In the genomic region with DNA sequence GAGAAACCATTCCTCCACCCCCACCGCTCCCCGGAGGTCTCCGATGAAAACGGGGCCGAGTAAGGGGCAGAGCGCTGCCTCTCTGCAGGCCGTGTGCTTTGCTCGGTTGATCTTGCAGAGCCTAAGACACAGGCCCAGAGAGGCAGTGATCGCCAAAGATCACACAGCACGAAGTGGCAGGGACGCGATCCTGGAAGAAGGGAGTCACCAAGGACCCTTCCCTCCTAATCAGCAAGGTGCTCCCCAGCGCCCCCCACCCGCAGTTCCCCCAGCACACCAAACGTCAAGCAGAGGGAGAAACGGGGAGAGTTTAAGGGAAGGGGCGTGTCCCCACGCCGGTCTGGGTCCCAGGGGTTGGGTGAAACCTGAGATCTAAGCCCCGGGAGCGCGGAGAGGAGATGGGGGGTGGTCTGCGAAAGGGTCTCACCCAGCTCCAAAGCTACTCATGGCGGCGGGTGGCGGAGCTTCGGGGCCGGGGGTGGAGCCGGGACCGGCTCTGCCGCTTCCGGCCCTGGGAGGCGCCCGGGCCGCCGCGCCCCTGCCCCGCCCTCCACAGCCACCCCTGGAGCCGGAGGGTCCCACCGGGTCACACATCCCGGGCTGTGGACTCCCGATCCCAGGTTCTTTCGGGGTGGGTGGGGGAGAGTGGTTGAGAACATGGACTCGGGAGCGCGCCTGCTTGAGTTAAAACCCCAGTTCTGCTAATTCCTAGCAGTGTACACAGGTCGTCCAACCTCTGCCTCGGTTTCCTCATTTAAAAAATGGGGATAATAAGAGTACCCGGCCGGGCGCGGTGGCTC, we compare ENCODE assay signal across 1 cellular context.
TF ChIP-seq lines count a peak whose summit lies in the region.

A gene with protein sequence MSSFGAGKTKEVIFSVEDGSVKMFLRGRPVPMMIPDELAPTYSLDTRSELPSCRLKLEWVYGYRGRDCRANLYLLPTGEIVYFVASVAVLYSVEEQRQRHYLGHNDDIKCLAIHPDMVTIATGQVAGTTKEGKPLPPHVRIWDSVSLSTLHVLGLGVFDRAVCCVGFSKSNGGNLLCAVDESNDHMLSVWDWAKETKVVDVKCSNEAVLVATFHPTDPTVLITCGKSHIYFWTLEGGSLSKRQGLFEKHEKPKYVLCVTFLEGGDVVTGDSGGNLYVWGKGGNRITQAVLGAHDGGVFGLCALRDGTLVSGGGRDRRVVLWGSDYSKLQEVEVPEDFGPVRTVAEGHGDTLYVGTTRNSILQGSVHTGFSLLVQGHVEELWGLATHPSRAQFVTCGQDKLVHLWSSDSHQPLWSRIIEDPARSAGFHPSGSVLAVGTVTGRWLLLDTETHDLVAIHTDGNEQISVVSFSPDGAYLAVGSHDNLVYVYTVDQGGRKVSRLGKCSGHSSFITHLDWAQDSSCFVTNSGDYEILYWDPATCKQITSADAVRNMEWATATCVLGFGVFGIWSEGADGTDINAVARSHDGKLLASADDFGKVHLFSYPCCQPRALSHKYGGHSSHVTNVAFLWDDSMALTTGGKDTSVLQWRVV (minus strand): TSS at position 468 of the 800 bp plus-strand sequence. CDS start 21 bp downstream, at position 447.

TF ChIP-seq in K562, 482 proteins besides CTCF, POLR2A, EP300 and RAD21 (continued from another document):
- TF ChIP-seq, protein P1, sequence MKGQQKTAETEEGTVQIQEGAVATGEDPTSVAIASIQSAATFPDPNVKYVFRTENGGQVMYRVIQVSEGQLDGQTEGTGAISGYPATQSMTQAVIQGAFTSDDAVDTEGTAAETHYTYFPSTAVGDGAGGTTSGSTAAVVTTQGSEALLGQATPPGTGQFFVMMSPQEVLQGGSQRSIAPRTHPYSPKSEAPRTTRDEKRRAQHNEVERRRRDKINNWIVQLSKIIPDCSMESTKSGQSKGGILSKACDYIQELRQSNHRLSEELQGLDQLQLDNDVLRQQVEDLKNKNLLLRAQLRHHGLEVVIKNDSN (CRISPR knock-in tag; IDR thresholded peaks at IDR 0.05): peak; percentile 28; the same call in 1 of the 2 replicates
- TF ChIP-seq CREBBP (IDR thresholded peaks at IDR 0.05; ENCODE audit: low read depth, low read length) (no peak), MYNN (IDR thresholded peaks at IDR 0.05) (no peak), MYNN (CRISPR knock-in tag; IDR thresholded peaks at IDR 0.05) (no peak), BRD9 (IDR thresholded peaks at IDR 0.05; ENCODE audit: low read depth, partially characterized antibody) (peak; percentile 39), KDM4B (IDR thresholded peaks at IDR 0.05; ENCODE audit: borderline replicate concordance in 2 of 2, low read depth in 1 of 2) (no peak), ZNF384 (IDR thresholded peaks at IDR 0.05; ENCODE audit: low read depth, low read length) (peak; percentile 43; the same call in 1 of the 2 replicates)
- TF ChIP-seq, protein P2, sequence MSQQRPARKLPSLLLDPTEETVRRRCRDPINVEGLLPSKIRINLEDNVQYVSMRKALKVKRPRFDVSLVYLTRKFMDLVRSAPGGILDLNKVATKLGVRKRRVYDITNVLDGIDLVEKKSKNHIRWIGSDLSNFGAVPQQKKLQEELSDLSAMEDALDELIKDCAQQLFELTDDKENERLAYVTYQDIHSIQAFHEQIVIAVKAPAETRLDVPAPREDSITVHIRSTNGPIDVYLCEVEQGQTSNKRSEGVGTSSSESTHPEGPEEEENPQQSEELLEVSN (IDR thresholded peaks at IDR 0.05; ENCODE audit: borderline replicate concordance in 1 of 2, extremely low read depth in 1 of 2, insufficient read depth in 1 of 2, insufficient read length in 1 of 2, low read depth in 1 of 2, low read length in 1 of 2, poor library complexity in 1 of 2, severe bottlenecking in 1 of 2): peak in 1 of 2 experiments; percentile 22
- TF ChIP-seq, protein P3, sequence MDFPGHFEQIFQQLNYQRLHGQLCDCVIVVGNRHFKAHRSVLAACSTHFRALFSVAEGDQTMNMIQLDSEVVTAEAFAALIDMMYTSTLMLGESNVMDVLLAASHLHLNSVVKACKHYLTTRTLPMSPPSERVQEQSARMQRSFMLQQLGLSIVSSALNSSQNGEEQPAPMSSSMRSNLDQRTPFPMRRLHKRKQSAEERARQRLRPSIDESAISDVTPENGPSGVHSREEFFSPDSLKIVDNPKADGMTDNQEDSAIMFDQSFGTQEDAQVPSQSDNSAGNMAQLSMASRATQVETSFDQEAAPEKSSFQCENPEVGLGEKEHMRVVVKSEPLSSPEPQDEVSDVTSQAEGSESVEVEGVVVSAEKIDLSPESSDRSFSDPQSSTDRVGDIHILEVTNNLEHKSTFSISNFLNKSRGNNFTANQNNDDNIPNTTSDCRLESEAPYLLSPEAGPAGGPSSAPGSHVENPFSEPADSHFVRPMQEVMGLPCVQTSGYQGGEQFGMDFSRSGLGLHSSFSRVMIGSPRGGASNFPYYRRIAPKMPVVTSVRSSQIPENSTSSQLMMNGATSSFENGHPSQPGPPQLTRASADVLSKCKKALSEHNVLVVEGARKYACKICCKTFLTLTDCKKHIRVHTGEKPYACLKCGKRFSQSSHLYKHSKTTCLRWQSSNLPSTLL (IDR thresholded peaks at IDR 0.05): no peak
- TF ChIP-seq, protein P4, sequence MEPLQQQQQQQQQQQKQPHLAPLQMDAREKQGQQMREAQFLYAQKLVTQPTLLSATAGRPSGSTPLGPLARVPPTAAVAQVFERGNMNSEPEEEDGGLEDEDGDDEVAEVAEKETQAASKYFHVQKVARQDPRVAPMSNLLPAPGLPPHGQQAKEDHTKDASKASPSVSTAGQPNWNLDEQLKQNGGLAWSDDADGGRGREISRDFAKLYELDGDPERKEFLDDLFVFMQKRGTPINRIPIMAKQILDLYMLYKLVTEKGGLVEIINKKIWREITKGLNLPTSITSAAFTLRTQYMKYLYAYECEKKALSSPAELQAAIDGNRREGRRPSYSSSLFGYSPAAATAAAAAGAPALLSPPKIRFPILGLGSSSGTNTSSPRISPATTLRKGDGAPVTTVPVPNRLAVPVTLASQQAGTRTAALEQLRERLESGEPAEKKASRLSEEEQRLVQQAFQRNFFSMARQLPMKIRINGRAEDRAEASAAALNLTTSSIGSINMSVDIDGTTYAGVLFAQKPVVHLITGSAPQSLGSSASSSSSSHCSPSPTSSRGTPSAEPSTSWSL (CRISPR knock-in tag; IDR thresholded peaks at IDR 0.05; ENCODE audit: borderline replicate concordance): no peak
- TF ChIP-seq, protein P5, sequence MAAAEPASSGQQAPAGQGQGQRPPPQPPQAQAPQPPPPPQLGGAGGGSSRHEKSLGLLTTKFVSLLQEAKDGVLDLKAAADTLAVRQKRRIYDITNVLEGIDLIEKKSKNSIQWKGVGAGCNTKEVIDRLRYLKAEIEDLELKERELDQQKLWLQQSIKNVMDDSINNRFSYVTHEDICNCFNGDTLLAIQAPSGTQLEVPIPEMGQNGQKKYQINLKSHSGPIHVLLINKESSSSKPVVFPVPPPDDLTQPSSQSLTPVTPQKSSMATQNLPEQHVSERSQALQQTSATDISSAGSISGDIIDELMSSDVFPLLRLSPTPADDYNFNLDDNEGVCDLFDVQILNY (CRISPR knock-in tag; IDR thresholded peaks at IDR 0.05): no peak
